9 cellular contexts compared by ENCODE assay signal in the genomic region with DNA sequence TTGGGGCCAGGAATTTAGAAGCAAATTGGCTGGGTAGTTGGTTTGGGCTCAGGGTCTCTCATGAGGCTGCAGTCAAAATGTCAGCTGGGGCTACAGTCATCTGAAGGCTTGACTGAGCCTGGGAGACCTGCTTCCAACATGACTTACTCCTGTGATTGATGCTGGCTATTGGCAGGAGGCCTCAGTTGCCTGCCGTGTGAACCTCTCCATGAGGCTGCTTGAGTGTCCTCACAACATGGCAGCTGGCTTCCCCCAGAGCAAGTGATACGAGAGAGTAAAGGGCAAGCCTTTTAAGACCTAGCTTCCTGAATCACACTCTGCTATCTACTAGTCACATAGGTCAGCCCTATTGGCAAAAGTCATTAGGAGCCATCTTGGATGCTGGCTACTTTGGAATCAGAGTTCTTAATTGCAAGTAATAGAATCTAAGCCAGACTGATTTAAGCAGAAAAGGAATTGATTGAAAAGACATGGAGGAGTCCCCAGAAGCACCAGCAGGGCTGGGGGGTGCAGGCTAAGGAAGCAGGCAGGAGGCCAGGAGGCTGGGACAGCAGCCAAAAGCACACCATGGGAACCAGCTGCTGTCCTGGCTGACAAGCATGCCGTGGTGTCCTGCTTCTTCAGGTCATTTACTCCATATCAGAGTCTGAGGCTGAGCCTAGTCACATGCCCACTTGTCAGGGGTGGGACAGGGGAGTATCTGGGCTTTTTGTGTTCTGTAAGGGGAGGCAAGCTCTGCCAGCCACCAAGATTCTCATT. TPM values are rescaled to one million over a fixed set of nuclear protein-coding genes. Genes with fewer than 3 reads are reported as not detected.
DNase-seq lines count a peak whose midpoint lies in the region; ATAC-seq lines count a peak whose summit lies in the region.
"Had no signal": no experiment of that assay in that cellular context is flagged by ENCODE, and none has a peak within 500 bp of the region (broad histone marks: within the 10 kb centered on the region; RNA-seq: fewer than 3 reads in every experiment).

No MANE protein-coding gene starts in this region.

- H3K4ac ChIP-seq in trophoblast cell (ENCODE audit: low read depth, low read length): no peak overlapping the region

- no peaks in the 10 kb centered on the region for H3K36me3 ChIP-seq in trophoblast cell (ENCODE audit: control insufficient read depth in 1 of 2, insufficient read depth in 2 of 2, low read length in 2 of 2)

- H3K27me3 ChIP-seq in trophoblast cell (ENCODE audit: insufficient read depth, low read length): no peaks in the 10 kb centered on the region

- H3K18ac ChIP-seq in trophoblast cell (ENCODE audit: low read length): no peak overlapping the region

- no peak overlapping the region for H3K9ac ChIP-seq in trophoblast cell (ENCODE audit: low read length)

- H3K4me2 ChIP-seq in trophoblast cell (ENCODE audit: low read length): no peak overlapping the region

- no peak overlapping the region for H4K91ac ChIP-seq in trophoblast cell (ENCODE audit: low read depth, low read length)

- no peak overlapping the region for H2BK5ac ChIP-seq in trophoblast cell (ENCODE audit: low read depth, low read length, poor library complexity)

- DNase-seq in C1 segment of cervical spinal cord (lab: John Stamatoyannopoulos, UW) (peak in 9 of 14 donors; percentile 14 to 65 (median 47)), NCI-H2029 (lab: John Stamatoyannopoulos, UW) (peak; percentile 63), cerebellum (ENCODE audit: low spot score) (peak; percentile 82), mucosa of gallbladder (ENCODE audit: low spot score) (peak; percentile 23), trophoblast cell (no peak), HuH-7.5 (ENCODE audit: low spot score) (no peak)
- DNase-seq: activated CD8-positive, alpha-beta memory T cell treated with anti-CD3 and anti-CD28 coated beads, Interleukin-2, amount 10 ng/mL, durations not matched to agents 7 days and 5 days had no signal

- H2BK12ac ChIP-seq in trophoblast cell (ENCODE audit: low read length): no peak overlapping the region

- H4K8ac ChIP-seq in trophoblast cell (ENCODE audit: low read depth, low read length): no peak overlapping the region

- H2AK5ac ChIP-seq in trophoblast cell (ENCODE audit: low read length): no peak overlapping the region

- no peaks in the 10 kb centered on the region for H3K79me2 ChIP-seq in trophoblast cell (ENCODE audit: control insufficient read depth, insufficient read depth, low read length, poor library complexity)

- H2BK120ac ChIP-seq in trophoblast cell (ENCODE audit: insufficient read depth, low read length, poor library complexity): no peak overlapping the region

- WGBS in trophoblast cell (ENCODE audit: extremely low coverage, insufficient coverage, insufficient read length): no CpG with 5 or more reads among the region's 3 CpGs

- H2AFZ ChIP-seq in trophoblast cell (ENCODE audit: insufficient read depth, low read length, poor library complexity): no peak overlapping the region

- no peak overlapping the region for H3K27ac ChIP-seq in trophoblast cell (ENCODE audit: low read depth, low read length)

- no peak overlapping the region for H3K4me3 ChIP-seq in trophoblast cell (ENCODE audit: low read depth, low read length)

- no peak overlapping the region for H3K14ac ChIP-seq in trophoblast cell (ENCODE audit: low read length)

- no peaks in the 10 kb centered on the region for H3K79me1 ChIP-seq in trophoblast cell (ENCODE audit: low read length)

- ATAC-seq in HG03159 (IDR thresholded peaks at IDR 0.05; ENCODE audit: unreplicated experiment) (no peak), GM21786 (IDR thresholded peaks at IDR 0.05; ENCODE audit: unreplicated experiment) (no peak)
- ATAC-seq: activated CD8-positive, alpha-beta memory T cell treated with anti-CD3 and anti-CD28 coated beads, Interleukin-2, amount 10 ng/mL, durations not matched to agents 7 days and 5 days had no signal

- H4K12ac ChIP-seq in trophoblast cell (ENCODE audit: low read depth, low read length): no peak overlapping the region

- peaks cover 2% of the 10 kb centered on the region for H3K9me3 ChIP-seq in trophoblast cell (ENCODE audit: insufficient read depth, low read depth, low read length)

- no peaks in the 10 kb centered on the region for H3K4me1 ChIP-seq in trophoblast cell (ENCODE audit: control insufficient read depth in 1 of 2, insufficient read depth in 2 of 2, low read length in 2 of 2)

- H3K23ac ChIP-seq in trophoblast cell (ENCODE audit: low read length): no peak overlapping the region

RNA-seq across cellular contexts. Expression of a gene that starts 7.8 kb away (rescaled TPM):
- total RNA-seq in cerebellum: 117 TPM
- 55.6 TPM for total RNA-seq in mucosa of gallbladder
- polyA plus RNA-seq in trophoblast cell (2013): 38.9 and 40.7 TPM in 2 replicates

RNA-seq across cellular contexts. Expression of a gene that starts 55.9 kb away (rescaled TPM):
- 1.00 TPM for total RNA-seq in cerebellum
- total RNA-seq in mucosa of gallbladder: 6.0 TPM
- 69.8 and 75.6 TPM in 2 replicates for polyA plus RNA-seq in trophoblast cell (2013)

Comparison
In these comparisons a context has a peak if more than half of its experiments do, and no peak if none do; other contexts are left out.
1. DNase-seq: peak in C1 segment of cervical spinal cord (9 of 14), NCI-H2029 (single experiment), cerebellum (single experiment) and mucosa of gallbladder (single experiment); none in trophoblast cell (0 of 2) and HuH-7.5 (single experiment).